In the genomic region with DNA sequence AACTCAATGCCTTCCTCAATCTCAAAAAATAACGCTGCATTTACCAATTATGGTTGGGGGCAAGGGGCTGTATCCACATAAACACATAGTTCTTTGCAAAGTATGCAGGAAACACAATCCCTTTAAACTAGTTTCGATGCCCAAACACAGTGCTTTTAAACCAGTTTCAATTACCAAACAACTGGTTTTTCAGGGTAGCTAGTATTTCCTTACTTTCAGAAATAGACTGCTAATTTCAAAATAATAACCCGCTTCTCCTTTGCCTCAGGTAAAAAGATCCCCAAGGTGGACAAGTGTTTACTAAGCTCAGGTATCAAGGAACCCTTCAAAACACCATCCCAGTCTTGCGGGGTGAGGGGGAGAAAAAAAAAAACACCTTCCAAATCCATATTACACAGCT, we compare ENCODE assay signal across 14 cellular contexts. TPM values are rescaled to one million over a fixed set of nuclear protein-coding genes. Genes with fewer than 3 reads are reported as not detected.
DNase-seq lines count a peak whose midpoint lies in the region; ATAC-seq, FAIRE-seq and TF ChIP-seq lines count a peak whose summit lies in the region.
"Had no signal": no experiment of that assay in that cellular context is flagged by ENCODE, and none has a peak within 500 bp of the region (broad histone marks: within the 10 kb centered on the region; RNA-seq: fewer than 3 reads in every experiment).

No MANE protein-coding gene starts in this region.

- no peak for ATAC-seq in heart left ventricle
- ATAC-seq in Right ventricle myocardium superior (ENCODE audit: poor library complexity) = no peak
- no peak for ATAC-seq in activated T-helper 17 cell treated with anti-CD3 and anti-CD28 coated beads, Interleukin-2, amount 50 U/mL, for 72 hours (replicated peaks)
- no peak for ATAC-seq in T-cell (replicated peaks in 1 of 4)
- ATAC-seq: activated CD4-positive, alpha-beta T cell treated with anti-CD3 and anti-CD28 coated beads for 36 hours; sciatic nerve had no signal

- peaks cover 7% of the 10 kb centered on the region for H3K36me3 Mint-ChIP-seq in activated T-helper 17 cell treated with anti-CD3 and anti-CD28 coated beads, Interleukin-2, amount 50 U/mL, for 72 hours (ENCODE audit: low read depth)
- no peaks in the 10 kb centered on the region for H3K36me3 Mint-ChIP-seq in T-cell
- H3K36me3 Mint-ChIP-seq: activated naive CD8-positive, alpha-beta T cell treated with anti-CD3 and anti-CD28 coated beads, Interleukin-2, amount 10 ng/mL, durations not matched to agents 7 days and 5 days had no signal

- H3K36me3 ChIP-seq in heart left ventricle (no peaks in the 10 kb centered on the region), transverse colon (no peaks in the 10 kb centered on the region), tibial artery (no peaks in the 10 kb centered on the region)
- H3K36me3 ChIP-seq: left lung had no signal

- DNase-seq in heart left ventricle = no peak
- DNase-seq in Right ventricle myocardium superior = no peak
- DNase-seq in transverse colon = no peak
- DNase-seq in T-cell = no peak
- DNase-seq in ecto neural progenitor cell (ENCODE audit: low spot score) = no peak
- no peak for DNase-seq in tibial artery
- DNase-seq: activated naive CD8-positive, alpha-beta T cell treated with anti-CD3 and anti-CD28 coated beads, Interleukin-2, amount 10 ng/mL, durations not matched to agents 7 days and 5 days; left lung; nephron progenitor cell; stimulated activated CD4-positive, alpha-beta T cell treated with anti-CD3 and anti-CD28 coated beads, Interleukin-2, amount 100 ng/mL, for 48 hours had no signal

- intact Hi-C loops in heart left ventricle (cut with DNase I) = loop anchor here (2.0 to 10.0 kb wide), 29 partner anchors 52 to 872 kb away; no protein-coding TSS in a partner anchor
- intact Hi-C loops in Right ventricle myocardium superior (cut with DNase I) = loop anchor here (10.0 kb wide), 4 partner anchors 72 to 762 kb away; no protein-coding TSS in a partner anchor
- intact Hi-C loops in transverse colon (cut with DNase I; ENCODE audit: low total_unique reads) = loop anchor here (10.0 kb wide), 1 partner anchor 192 kb away; no protein-coding TSS in a partner anchor
- intact Hi-C loops in tibial artery (cut with DNase I; ENCODE audit: low total_unique reads) = no loop called here

- peak overlapping the region; percentile 87 for H3K4me3 Mint-ChIP-seq in activated T-helper 17 cell treated with anti-CD3 and anti-CD28 coated beads, Interleukin-2, amount 50 U/mL, for 72 hours
- no peak overlapping the region for H3K4me3 Mint-ChIP-seq in T-cell
- H3K4me3 Mint-ChIP-seq: activated CD4-positive, alpha-beta T cell treated with anti-CD3 and anti-CD28 coated beads for 36 hours; activated naive CD8-positive, alpha-beta T cell treated with anti-CD3 and anti-CD28 coated beads, Interleukin-2, amount 10 ng/mL, durations not matched to agents 7 days and 5 days had no signal

- no peak for TF ChIP-seq POLR2A in heart left ventricle (IDR thresholded peaks at IDR 0.05)
- no peak for TF ChIP-seq POLR2A in transverse colon (IDR thresholded peaks at IDR 0.05)

- TF ChIP-seq CTCF in heart left ventricle (IDR thresholded peaks at IDR 0.05) (no peak), transverse colon (IDR thresholded peaks at IDR 0.05) (no peak), tibial artery (IDR thresholded peaks at IDR 0.05) (no peak)

- in situ Hi-C loops in transverse colon (cut with MboI; ENCODE audit: low pct_ligation_motif_present in 1 of 4, low pct_unique_long_range_greater_than_20kb in 1 of 4, low sequenced_read_pairs in 3 of 4) = loop anchor here (10.0 to 25.0 kb wide), 3 partner anchors 335 to 762 kb away; partner anchors contain the start of gene NTPCR (in 2 of the 4)

- H3K4me1 Mint-ChIP-seq in activated T-helper 17 cell treated with anti-CD3 and anti-CD28 coated beads, Interleukin-2, amount 50 U/mL, for 72 hours = peaks cover 27% of the 10 kb centered on the region
- peaks cover 21 to 28% (median 28%) of the 10 kb centered on the region in 3 donors for H3K4me1 Mint-ChIP-seq in T-cell

- POLR2A ChIA-PET in T-cell (lab: Charles Lee) = interaction anchor here (0.5 to 0.7 kb wide), 5 partner anchors 47 to 668 kb away, joined by 3 to 4 read pairs (median 3); no protein-coding TSS in a partner anchor

- H3K9me3 ChIP-seq in heart left ventricle (no peaks in the 10 kb centered on the region), transverse colon (no peaks in the 10 kb centered on the region), tibial artery (no peaks in the 10 kb centered on the region)
- H3K9me3 ChIP-seq: left lung had no signal

- peak overlapping the region; percentile 88 for H3K27ac Mint-ChIP-seq in activated T-helper 17 cell treated with anti-CD3 and anti-CD28 coated beads, Interleukin-2, amount 50 U/mL, for 72 hours
- no peak overlapping the region for H3K27ac Mint-ChIP-seq in T-cell
- H3K27ac Mint-ChIP-seq: activated CD4-positive, alpha-beta T cell treated with anti-CD3 and anti-CD28 coated beads for 36 hours; activated naive CD8-positive, alpha-beta T cell treated with anti-CD3 and anti-CD28 coated beads, Interleukin-2, amount 10 ng/mL, durations not matched to agents 7 days and 5 days; nephron progenitor cell had no signal

- WGBS in heart left ventricle, 4 donors = 63 to 81% (median 75%) methylated on average over 4 of the region's 4 CpGs
- WGBS in transverse colon (ENCODE audit: low coverage in 1 of 2), 2 donors = 57 to 59% methylated on average over 4 of the region's 4 CpGs

- CTCF ChIA-PET in T-cell (lab: Charles Lee) = interaction anchor here (0.6 to 1.5 kb wide), 33 partner anchors 8 to 1815 kb away, joined by 3 to 27 read pairs (median 4); partner anchors contain the start of genes EXOC8 (in 1 of the 2) and SPRTN (in 1 of the 2)

- H3K4me1 ChIP-seq in heart left ventricle (peaks cover 0 to 75% (median 47%) of the 10 kb centered on the region in 12 donors), transverse colon (peaks cover 18 to 71% (median 40%) of the 10 kb centered on the region in 4 donors), tibial artery (peaks cover 0 to 15% (median 3%) of the 10 kb centered on the region in 4 donors)

- H3K9me3 Mint-ChIP-seq in activated T-helper 17 cell treated with anti-CD3 and anti-CD28 coated beads, Interleukin-2, amount 50 U/mL, for 72 hours = no peaks in the 10 kb centered on the region
- no peaks in the 10 kb centered on the region for H3K9me3 Mint-ChIP-seq in T-cell
- H3K9me3 Mint-ChIP-seq: activated naive CD8-positive, alpha-beta T cell treated with anti-CD3 and anti-CD28 coated beads, Interleukin-2, amount 10 ng/mL, durations not matched to agents 7 days and 5 days; nephron progenitor cell had no signal

- peak overlapping the region in 9 of 12 donors; percentile 78 to 96 (median 92) for H3K4me3 ChIP-seq in heart left ventricle
- H3K4me3 ChIP-seq in transverse colon = peak overlapping the region in 2 of 4 donors; percentile 66 to 98
- no peak overlapping the region for H3K4me3 ChIP-seq in tibial artery

- H3K27me3 Mint-ChIP-seq in activated T-helper 17 cell treated with anti-CD3 and anti-CD28 coated beads, Interleukin-2, amount 50 U/mL, for 72 hours = no peaks in the 10 kb centered on the region
- H3K27me3 Mint-ChIP-seq in T-cell = peaks cover 17% of the 10 kb centered on the region in 2 donors

- no peak for TF ChIP-seq EP300 in transverse colon (IDR thresholded peaks at IDR 0.05; ENCODE audit: low read depth)

- H3K27me3 ChIP-seq in heart left ventricle = no peaks in the 10 kb centered on the region
- no peaks in the 10 kb centered on the region for H3K27me3 ChIP-seq in transverse colon
- H3K27me3 ChIP-seq in tibial artery = no peaks in the 10 kb centered on the region

- peak overlapping the region in 5 of 12 donors; percentile 81 to 96 (median 92) for H3K27ac ChIP-seq in heart left ventricle
- peak overlapping the region; percentile 94 to 97 (median 95) for H3K27ac ChIP-seq in transverse colon
- no peak overlapping the region for H3K27ac ChIP-seq in tibial artery

- FAIRE-seq in islet of Langerhans (lab: Jason Lieb, UNC) = peak; percentile 33

RNA-seq across cellular contexts. Expression of gene SIPA1L2, which starts 2.8 kb away (rescaled TPM):
- total RNA-seq in heart left ventricle (100 to 1,000 TPM in 5 of 9 donors, 10 to 100 TPM in 4; 70.8 to 148 (median 102) TPM), Right ventricle myocardium superior (120 TPM), transverse colon (100 to 1,000 TPM in 2 of 4 donors, 10 to 100 TPM in 2; 63.0 to 144 (median 97.8) TPM), T-cell (1 to 10 TPM in 4 of 5 donors, under 1 TPM in 1; 0.70 to 3.3 (median 1.2) TPM)
- polyA plus RNA-seq in heart left ventricle = 100 to 1,000 TPM in 1 of 2 donors, 10 to 100 TPM in 1; 18.1 to 103 TPM
- 10 to 100 TPM in 1 of 2 donors, 1 to 10 TPM in 1; 2.9 to 19.1 TPM for total RNA-seq in activated T-helper 17 cell treated with anti-CD3 and anti-CD28 coated beads, Interleukin-2, amount 50 U/mL, for 72 hours

Comparison
In these comparisons a context has a peak if more than half of its experiments do, and no peak if none do; other contexts are left out.
1. H3K27ac ChIP-seq: peak in transverse colon (4 of 4); none in tibial artery (0 of 2).
2. H3K4me3 ChIP-seq: peak in heart left ventricle (9 of 12); none in tibial artery (0 of 2).